ENCODE assay signal across 20 cellular contexts in the genomic region with DNA sequence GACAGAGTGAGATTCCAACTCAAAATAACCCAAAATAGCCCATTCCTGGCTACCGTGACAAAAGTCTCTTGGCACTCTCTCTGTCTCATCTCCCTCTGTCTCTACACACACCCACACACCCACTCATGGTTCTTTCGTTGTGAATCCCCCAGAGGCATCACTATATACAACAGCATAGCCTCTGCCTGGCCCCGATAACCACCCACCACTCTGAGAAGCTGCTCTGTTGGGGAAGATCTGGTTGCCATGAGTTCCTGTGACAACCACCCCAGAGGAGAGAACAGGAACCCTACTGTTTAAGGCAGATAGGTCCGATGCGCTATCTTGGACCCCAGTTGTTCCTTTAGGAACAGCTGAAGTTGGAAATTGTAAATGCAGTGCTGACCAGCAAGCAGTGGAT.
DNase-seq lines count a peak whose midpoint lies in the region; ATAC-seq, FAIRE-seq and TF ChIP-seq lines count a peak whose summit lies in the region.
"Had no signal": no experiment of that assay in that cellular context is flagged by ENCODE, and none has a peak within 500 bp of the region (broad histone marks: within the 10 kb centered on the region; RNA-seq: fewer than 3 reads in every experiment).

No MANE protein-coding gene starts in this region.

- no peak for TF ChIP-seq CTCF in vagina (IDR thresholded peaks at IDR 0.05)

- H3K36me3 Mint-ChIP-seq in activated CD8-positive, alpha-beta T cell treated with anti-CD3 and anti-CD28 coated beads, Interleukin-2, amount 10 ng/mL, durations not matched to agents 7 days and 5 days (ENCODE audit: low read depth): peaks cover 3% of the 10 kb centered on the region

- POLR2A ChIA-PET in activated CD8-positive, alpha-beta T cell treated with anti-CD3 and anti-CD28 coated beads, Interleukin-2, amount 10 ng/mL, durations not matched to agents 7 days and 5 days (lab: Charles Lee): interaction anchor here (1.4 kb wide), 1 partner anchor 30 kb away, joined by 3 read pairs; no protein-coding TSS in a partner anchor

- H3K9me3 Mint-ChIP-seq in activated CD8-positive, alpha-beta T cell treated with anti-CD3 and anti-CD28 coated beads, Interleukin-2, amount 10 ng/mL, durations not matched to agents 7 days and 5 days (ENCODE audit: insufficient read depth): no peaks in the 10 kb centered on the region
- H3K9me3 Mint-ChIP-seq: CD4-positive, CD25-positive, alpha-beta regulatory T cell; effector memory CD8-positive, alpha-beta T cell; T-helper 2 cell treated with Interferon-gamma antibody and Interleukin-4, amounts not matched to agents 5 μg/mL and 100 μg/mL, for 36 hours had no signal

- peaks cover 45% of the 10 kb centered on the region for H3K4me1 ChIP-seq in vagina
- H3K4me1 ChIP-seq: SJCRH30 had no signal

- H3K9me3 ChIP-seq in vagina: no peaks in the 10 kb centered on the region
- H3K9me3 ChIP-seq: SJCRH30, thyroid gland had no signal

- H3K27ac Mint-ChIP-seq in activated CD8-positive, alpha-beta T cell treated with anti-CD3 and anti-CD28 coated beads, Interleukin-2, amount 10 ng/mL, durations not matched to agents 7 days and 5 days: peak overlapping the region; percentile 67
- H3K27ac Mint-ChIP-seq: CD4-positive, CD25-positive, alpha-beta regulatory T cell; T-helper 2 cell treated with Interferon-gamma antibody and Interleukin-4, amounts not matched to agents 5 μg/mL and 100 μg/mL, for 36 hours had no signal

- no peaks in the 10 kb centered on the region for H3K27me3 ChIP-seq in vagina
- H3K27me3 ChIP-seq: SJCRH30, thyroid gland had no signal

- peak; percentile 24 for FAIRE-seq in GM12892 (lab: Jason Lieb, UNC)
- FAIRE-seq: HTR-8/SVneo had no signal

- peaks cover 3% of the 10 kb centered on the region for H3K27me3 Mint-ChIP-seq in activated CD8-positive, alpha-beta T cell treated with anti-CD3 and anti-CD28 coated beads, Interleukin-2, amount 10 ng/mL, durations not matched to agents 7 days and 5 days (ENCODE audit: low read depth)

- ATAC-seq in HG02852 (IDR thresholded peaks at IDR 0.05; ENCODE audit: unreplicated experiment): peak; percentile 41
- no peak for ATAC-seq in activated CD8-positive, alpha-beta T cell treated with anti-CD3 and anti-CD28 coated beads, Interleukin-2, amount 10 ng/mL, durations not matched to agents 7 days and 5 days
- no peak for ATAC-seq in sciatic nerve
- ATAC-seq: effector memory CD8-positive, alpha-beta T cell had no signal

- peaks cover 57% of the 10 kb centered on the region for H3K4me1 Mint-ChIP-seq in activated CD8-positive, alpha-beta T cell treated with anti-CD3 and anti-CD28 coated beads, Interleukin-2, amount 10 ng/mL, durations not matched to agents 7 days and 5 days (ENCODE audit: low read depth)

- H3K27ac ChIP-seq in vagina: no peak overlapping the region
- H3K27ac ChIP-seq: SJCRH30, thyroid gland had no signal

- H3K4me3 Mint-ChIP-seq in activated CD8-positive, alpha-beta T cell treated with anti-CD3 and anti-CD28 coated beads, Interleukin-2, amount 10 ng/mL, durations not matched to agents 7 days and 5 days: no peak overlapping the region
- H3K4me3 Mint-ChIP-seq: CD4-positive, CD25-positive, alpha-beta regulatory T cell; T-helper 2 cell treated with Interferon-gamma antibody and Interleukin-4, amounts not matched to agents 5 μg/mL and 100 μg/mL, for 36 hours had no signal

- DNase-seq in GM12892 (ENCODE audit: insufficient read length): no peak
- DNase-seq in activated CD8-positive, alpha-beta T cell treated with anti-CD3 and anti-CD28 coated beads, Interleukin-2, amount 10 ng/mL, durations not matched to agents 7 days and 5 days: no peak
- peak; percentile 3 for DNase-seq in sciatic nerve (ENCODE audit: low spot score)
- no peak for DNase-seq in vagina (ENCODE audit: extremely low spot score in 2 of 2)
- no peak for DNase-seq in NCI-H69 (lab: John Stamatoyannopoulos, UW)
- no peak for DNase-seq in stimulated activated CD4-positive, alpha-beta T cell treated with anti-CD3 and anti-CD28 coated beads, Interleukin-15, amount 100 ng/mL, for 24 hours
- DNase-seq: activated CD4-positive, alpha-beta T cell treated with anti-CD3 and anti-CD28 coated beads, Interleukin-2, amount 50 U/mL, for 1 hour; anterior cingulate cortex; CD4-positive, CD25-positive, alpha-beta regulatory T cell; DND-41; effector memory CD8-positive, alpha-beta T cell; hippocampal formation; mesendoderm; NCI-H187 treated with DMSO at 0.1 percent for 48 hours; stimulated activated CD4-positive, alpha-beta T cell treated with anti-CD3 and anti-CD28 coated beads, Interleukin-1b, Interleukin-23, amount 100 ng/mL, for 48 hours; thyroid gland had no signal

- intact Hi-C loops in sciatic nerve (cut with DNase I): no loop called here
- intact Hi-C loops in vagina (cut with DNase I): no loop called here

- TF ChIP-seq POLR2A in GM12892 (IDR thresholded peaks at IDR 0.05; ENCODE audit: low read depth, low read length): no peak
- TF ChIP-seq POLR2A in vagina (IDR thresholded peaks at IDR 0.05): no peak

- no peak overlapping the region for H3K4me3 ChIP-seq in vagina
- H3K4me3 ChIP-seq: SJCRH30, thyroid gland had no signal

- no peaks in the 10 kb centered on the region for H3K36me3 ChIP-seq in vagina
- H3K36me3 ChIP-seq: SJCRH30, thyroid gland had no signal

- CTCF ChIA-PET in activated CD8-positive, alpha-beta T cell treated with anti-CD3 and anti-CD28 coated beads, Interleukin-2, amount 10 ng/mL, durations not matched to agents 7 days and 5 days (lab: Charles Lee): interaction anchor here (3.4 kb wide), 1 partner anchor 72 kb away, joined by 10 read pairs; no protein-coding TSS in a partner anchor
